In the genomic region with DNA sequence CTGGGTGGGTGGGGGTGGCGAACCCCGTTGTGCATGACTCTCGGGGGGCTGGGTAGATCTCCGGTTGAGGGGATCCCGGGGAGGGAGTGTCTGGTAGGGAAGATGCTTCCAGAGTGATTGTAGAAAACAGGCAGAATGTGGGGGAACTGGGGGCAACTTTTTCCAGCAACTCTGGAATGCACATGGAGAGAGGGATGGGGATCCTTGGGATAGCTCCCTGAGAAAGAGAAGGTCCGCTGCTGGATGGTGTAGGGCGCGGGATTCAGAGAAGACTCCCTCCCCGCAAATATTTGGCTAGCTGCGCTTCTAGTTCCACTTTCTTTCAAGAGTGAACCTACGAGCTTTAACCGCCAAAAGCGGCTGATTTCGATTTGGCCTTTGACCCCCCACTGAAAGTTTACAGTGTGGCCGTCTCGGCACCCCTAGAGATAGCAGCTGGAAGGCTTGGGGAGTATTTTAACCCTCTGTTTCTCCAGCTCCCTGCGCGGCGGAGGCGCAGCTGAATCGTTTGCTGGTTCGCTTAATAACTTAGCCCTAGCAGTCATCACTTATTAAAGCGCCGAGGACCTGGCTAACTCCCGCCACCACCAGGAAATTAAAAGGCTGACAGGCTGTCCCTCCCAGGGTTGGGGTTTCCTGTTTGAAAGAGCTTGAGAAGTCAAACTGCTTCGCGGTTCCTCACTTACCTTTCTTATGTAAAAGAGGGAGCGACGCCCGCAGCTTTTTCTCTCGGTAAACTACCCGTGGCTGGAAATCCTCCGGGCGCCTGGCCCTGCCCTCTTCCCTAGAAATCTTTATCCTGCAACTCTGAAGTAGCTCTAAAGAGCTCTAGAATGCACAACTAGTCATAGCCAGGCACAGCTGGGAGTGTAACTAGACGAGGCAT, we compare ENCODE assay signal across 8 cellular contexts. TPM values are rescaled to one million over a fixed set of nuclear protein-coding genes. Genes with fewer than 3 reads are reported as not detected.
A peak's percentile ranks its signal among the peaks of the same experiment; 100 is the strongest.
DNase-seq lines count a peak whose midpoint lies in the region; ATAC-seq and TF ChIP-seq lines count a peak whose summit lies in the region.

No MANE protein-coding gene starts in this region.

- H3K18ac ChIP-seq in IMR-90 (ENCODE audit: low read depth, low read length) = peak overlapping the region; percentile 57

- peak overlapping the region; percentile 96 for H3K27ac Mint-ChIP-seq in neural progenitor cell

- peak overlapping the region; percentile 95 for H3K23ac ChIP-seq in IMR-90 (ENCODE audit: low read depth, low read length)

- intact Hi-C loops in IMR-90 (cut with micrococcal nuclease) = loop anchor here (1.0 to 5.0 kb wide), 6 partner anchors 57 to 283 kb away; no protein-coding TSS in a partner anchor
- intact Hi-C loops in testis (cut with DNase I; ENCODE audit: low total_unique reads) = loop anchor here (10.0 kb wide), 1 partner anchor 135 kb away; no protein-coding TSS in a partner anchor

- H4K91ac ChIP-seq in IMR-90 (ENCODE audit: insufficient read depth, low read depth, low read length) = peak overlapping the region; percentile 55

- peak overlapping the region; percentile 59; the same call in 2 of the 3 replicates for H2BK15ac ChIP-seq in IMR-90 (ENCODE audit: low read depth, low read length)

- POLR2A ChIA-PET in IMR-90 (lab: Charles Lee; ENCODE audit: unreplicated experiment) = interaction anchor here (0.6 kb wide), 1 partner anchor 147 kb away, joined by 4 read pairs; no protein-coding TSS in a partner anchor

- H3K27ac ChIP-seq in DOHH2 (ENCODE audit: low read depth, low read length) (no peak overlapping the region), IMR-90 (ENCODE audit: insufficient read depth, low read length) (peak overlapping the region; percentile 95), foreskin keratinocyte (peak overlapping the region; percentile 97), neural progenitor cell (no peak overlapping the region), testis (peak overlapping the region; percentile 94)

- H3K9ac ChIP-seq in IMR-90 (ENCODE audit: low read depth, low read length) (peak overlapping the region; percentile 83), neural progenitor cell (no peak overlapping the region)

- H3K27me3 ChIP-seq in DOHH2 (ENCODE audit: control insufficient read depth, low read length) (peaks cover 41% of the 10 kb centered on the region), IMR-90 (ENCODE audit: control insufficient read depth, insufficient read depth, low read length) (no peaks in the 10 kb centered on the region), foreskin keratinocyte (no peaks in the 10 kb centered on the region), neural progenitor cell (peaks cover 81% of the 10 kb centered on the region), testis (no peaks in the 10 kb centered on the region)

- H3K36me3 Mint-ChIP-seq in neural progenitor cell = no peaks in the 10 kb centered on the region

- WGBS in IMR-90 (ENCODE audit: extremely low coverage in 2 of 2, insufficient read length in 1 of 2), 2 experiments = 3% methylated on average over 5 of the region's 35 CpGs; no CpG with 5 or more reads in 1 of the 2 experiments
- 0 to 1% methylated on average over 32 to 35 of the region's 35 CpGs for WGBS in testis, 2 donors

- H3K4me3 ChIP-seq in DOHH2 (ENCODE audit: low read length) = peak overlapping the region; percentile 50
- H3K4me3 ChIP-seq in IMR-90 (ENCODE audit: insufficient read depth, low read depth, low read length) = peak overlapping the region; percentile 77
- peak overlapping the region; percentile 80 for H3K4me3 ChIP-seq in neural progenitor cell
- peak overlapping the region; percentile 78 to 82 for H3K4me3 ChIP-seq in testis

- 0 out of 2 replicates have a peak, but pooled peaks cover 4% of the 10 kb centered on the region for H3K9me1 ChIP-seq in IMR-90 (ENCODE audit: insufficient read depth, low read length)

- peaks cover 10% of the 10 kb centered on the region for H3K27me3 Mint-ChIP-seq in neural progenitor cell (ENCODE audit: insufficient read depth, low read depth)

- TF ChIP-seq RAD21 in IMR-90 (IDR thresholded peaks at IDR 0.05; ENCODE audit: low read length) = peak; percentile 69

- H3F3A ChIP-seq in DOHH2 (ENCODE audit: control insufficient read depth, insufficient read depth) = no peaks in the 10 kb centered on the region
- peaks cover 46% of the 10 kb centered on the region for H3F3A ChIP-seq in neural progenitor cell (ENCODE audit: low read depth)

- no peaks in the 10 kb centered on the region for H4K20me1 ChIP-seq in DOHH2 (ENCODE audit: control insufficient read depth, insufficient read depth, low read depth, low read length)
- H4K20me1 ChIP-seq in IMR-90 (ENCODE audit: insufficient read depth, low read length) = no peaks in the 10 kb centered on the region
- H4K20me1 ChIP-seq in neural progenitor cell (ENCODE audit: low read depth) = peaks cover 12% of the 10 kb centered on the region

- H3K9me2 ChIP-seq in DOHH2 (replicated peaks; ENCODE audit: control insufficient read depth, low read length) = no peaks in the 10 kb centered on the region

- H2AK5ac ChIP-seq in IMR-90 (ENCODE audit: low read depth, low read length) = no peak overlapping the region

- H3K9me3 ChIP-seq in DOHH2 (ENCODE audit: control insufficient read depth, insufficient read depth, low read length) (no peaks in the 10 kb centered on the region), IMR-90 (ENCODE audit: control insufficient read depth, insufficient read depth, low read length) (no peaks in the 10 kb centered on the region), neural progenitor cell (ENCODE audit: low read depth) (no peaks in the 10 kb centered on the region), testis (no peaks in the 10 kb centered on the region)

- dilution Hi-C loops in IMR-90 (cut with HindIII; ENCODE audit: low sequenced_read_pairs, unreplicated experiment) = no loop called here

- peaks cover 4 to 16% of the 10 kb centered on the region in 2 experiments; a peak in 3 of 4 replicates for H3K79me1 ChIP-seq in IMR-90 (ENCODE audit: low read depth in 1 of 2, low read length in 2 of 2)

- TF ChIP-seq POLR2A in IMR-90 (IDR thresholded peaks at IDR 0.05; ENCODE audit: low read depth, low read length) = peak; percentile 58; the same call in 1 of the 2 replicates
- TF ChIP-seq POLR2A in testis (IDR thresholded peaks at IDR 0.05) = no peak

- peak overlapping the region; percentile 77 for H2BK5ac ChIP-seq in IMR-90 (ENCODE audit: low read depth, low read length, poor library complexity, severe bottlenecking)

- H3K4me2 ChIP-seq in DOHH2 (ENCODE audit: low read length) (peak overlapping the region; percentile 62), IMR-90 (ENCODE audit: low read depth, low read length) (peak overlapping the region; percentile 57), neural progenitor cell (peak overlapping the region; percentile 83)

- no peaks in the 10 kb centered on the region for H3K79me2 ChIP-seq in DOHH2 (ENCODE audit: control insufficient read depth, low read length)
- no peaks in the 10 kb centered on the region for H3K79me2 ChIP-seq in neural progenitor cell (ENCODE audit: low read depth)

- in situ Hi-C loops in IMR-90 (cut with MboI; ENCODE audit: low sequenced_read_pairs) = loop anchor here (5.0 to 25.0 kb wide), 2 partner anchors 143 to 273 kb away; partner anchors contain the start of gene ZBED2

- BruUV-seq in IMR-90 (replicated peaks; lab: Mats Ljungman, UMichigan) = no TSS peak

- no peaks in the 10 kb centered on the region for H3K36me3 ChIP-seq in DOHH2 (ENCODE audit: control insufficient read depth, low read length)
- H3K36me3 ChIP-seq in IMR-90 (ENCODE audit: control insufficient read depth, insufficient read depth, low read length) = no peaks in the 10 kb centered on the region
- no peaks in the 10 kb centered on the region for H3K36me3 ChIP-seq in neural progenitor cell
- no peaks in the 10 kb centered on the region for H3K36me3 ChIP-seq in testis (ENCODE audit: low read depth, missing control alignments)

- peaks cover 53% of the 10 kb centered on the region for H3K4me1 Mint-ChIP-seq in neural progenitor cell

- peak overlapping the region; percentile 74 for H3K14ac ChIP-seq in IMR-90 (replicated peaks; ENCODE audit: low read depth, low read length)

- peak overlapping the region; percentile 80 for H2BK120ac ChIP-seq in IMR-90 (ENCODE audit: low read depth, low read length)

- H2AK9ac ChIP-seq in IMR-90 (replicated peaks; ENCODE audit: low read depth, low read length, poor library complexity) = peak overlapping the region; percentile 89

- H4K8ac ChIP-seq in IMR-90 (ENCODE audit: low read depth in 2 of 2, low read length in 2 of 2) = peak overlapping the region; percentile 12 to 42

- TF ChIP-seq CTCF in DOHH2 (IDR thresholded peaks at IDR 0.05; ENCODE audit: low read depth, low read length, poor library complexity, severe bottlenecking) (peak; percentile 24), IMR-90 (conservative IDR thresholded peaks at IDR 0.05; ENCODE audit: low read depth, low read length) (peak; percentile 57), foreskin keratinocyte (conservative IDR thresholded peaks at IDR 0.05) (peak; percentile 73), neural progenitor cell (IDR thresholded peaks at IDR 0.05) (peak; percentile 32), testis (IDR thresholded peaks at IDR 0.05) (peak; percentile 12 to 48 (median 43))

- H3K4me3 Mint-ChIP-seq in neural progenitor cell = peak overlapping the region; percentile 97

- ATAC-seq in GM21717 (IDR thresholded peaks at IDR 0.05; ENCODE audit: unreplicated experiment) = peak; percentile 89
- ATAC-seq in IMR-90 (ENCODE audit: low read depth) = peak; percentile 62
- ATAC-seq in foreskin keratinocyte = peak; percentile 72

- CTCF ChIA-PET in IMR-90 (lab: Yijun Ruan, JAX) = interaction anchor here (0.6 to 4.0 kb wide), 16 partner anchors 9 to 144 kb away, joined by 3 to 45 read pairs (median 4); no protein-coding TSS in a partner anchor

- H2BK20ac ChIP-seq in IMR-90 (ENCODE audit: low read depth, low read length) = peak overlapping the region; percentile 59; the same call in 1 of the 2 replicates

- H2AFZ ChIP-seq in IMR-90 (replicated peaks; ENCODE audit: low read length, poor library complexity) = peak overlapping the region; percentile 91
- H2AFZ ChIP-seq in neural progenitor cell (replicated peaks) = peak overlapping the region; percentile 96

- H3K9me3 Mint-ChIP-seq in neural progenitor cell = no peaks in the 10 kb centered on the region

- H3K4ac ChIP-seq in IMR-90 (ENCODE audit: low read depth, low read length) = peak overlapping the region; percentile 68

- DNase-seq in IMR-90 = peak; percentile 87
- peak; percentile 87 for DNase-seq in RPMI8226
- peak; percentile 83 for DNase-seq in activated effector memory CD4-positive, alpha-beta T cell treated with anti-CD3 and anti-CD28 coated beads, Interleukin-2, amount 50 U/mL, for 16 hours
- DNase-seq in foreskin keratinocyte = peak; percentile 75 to 84
- DNase-seq in neural progenitor cell (ENCODE audit: low spot score) = peak; percentile 94
- DNase-seq in testis = peak; percentile 83

- peaks cover 11% of the 10 kb centered on the region; the same call in 1 of the 2 replicates for H3K4me1 ChIP-seq in DOHH2 (ENCODE audit: control insufficient read depth, low read length)
- peaks cover under 1% of the 10 kb centered on the region; the same call in 1 of the 2 replicates for H3K4me1 ChIP-seq in IMR-90 (ENCODE audit: control insufficient read depth, insufficient read depth, low read length)
- peaks cover 32% of the 10 kb centered on the region for H3K4me1 ChIP-seq in foreskin keratinocyte
- peaks cover 41% of the 10 kb centered on the region for H3K4me1 ChIP-seq in neural progenitor cell
- peaks cover 9% of the 10 kb centered on the region for H3K4me1 ChIP-seq in testis

- H3K56ac ChIP-seq in IMR-90 (ENCODE audit: extremely low read depth, insufficient read depth, low read length) = peak overlapping the region; percentile 86

- H4K5ac ChIP-seq in IMR-90 (ENCODE audit: low read depth, low read length) = peak overlapping the region; percentile 19

RNA-seq across cellular contexts. Expression of gene PHLDB2, which starts 1.2 kb away (rescaled TPM):
- total RNA-seq in IMR-90 (2012; rRNA removed) (27.2 and 28.7 TPM in 2 replicates), foreskin keratinocyte (93.8 and 110 TPM in 2 replicates), neural progenitor cell (ENCODE audit: low replicate concordance) (12.8 and 15.9 TPM in 2 replicates), testis (10 to 100 TPM; 11.7 to 16.5 TPM)
- polyA plus RNA-seq in IMR-90 (2012; rRNA removed) (8.0 and 10.6 TPM in 2 replicates), foreskin keratinocyte (28.0 and 35.5 TPM in 2 replicates), testis (ENCODE audit: insufficient read depth, low read depth, low replicate concordance) (12.3 TPM)
- polyA plus RNA-seq in IMR-90 (2012; cell fraction: cytosol; rRNA removed) = 2.4 and 2.9 TPM in 2 replicates
- polyA plus RNA-seq in IMR-90 (2012; cell fraction: nucleus; rRNA removed; ENCODE audit: low replicate concordance) = 4.0 and 19.6 TPM in 2 replicates

Comparison
In these comparisons a context has a peak if more than half of its experiments do, and no peak if none do; other contexts are left out.
1. H3K27ac ChIP-seq: peak in IMR-90 (single experiment), foreskin keratinocyte (single experiment) and testis (2 of 2); none in DOHH2 (single experiment) and neural progenitor cell (single experiment).
2. Peak in every context shown above with its lines, with median percentiles within 50 percentile points of each other: H3K4me2 ChIP-seq, H3K4me3 ChIP-seq, CTCF ChIP-seq, ATAC-seq and DNase-seq.